14 cellular contexts compared by ENCODE assay signal in the genomic region with DNA sequence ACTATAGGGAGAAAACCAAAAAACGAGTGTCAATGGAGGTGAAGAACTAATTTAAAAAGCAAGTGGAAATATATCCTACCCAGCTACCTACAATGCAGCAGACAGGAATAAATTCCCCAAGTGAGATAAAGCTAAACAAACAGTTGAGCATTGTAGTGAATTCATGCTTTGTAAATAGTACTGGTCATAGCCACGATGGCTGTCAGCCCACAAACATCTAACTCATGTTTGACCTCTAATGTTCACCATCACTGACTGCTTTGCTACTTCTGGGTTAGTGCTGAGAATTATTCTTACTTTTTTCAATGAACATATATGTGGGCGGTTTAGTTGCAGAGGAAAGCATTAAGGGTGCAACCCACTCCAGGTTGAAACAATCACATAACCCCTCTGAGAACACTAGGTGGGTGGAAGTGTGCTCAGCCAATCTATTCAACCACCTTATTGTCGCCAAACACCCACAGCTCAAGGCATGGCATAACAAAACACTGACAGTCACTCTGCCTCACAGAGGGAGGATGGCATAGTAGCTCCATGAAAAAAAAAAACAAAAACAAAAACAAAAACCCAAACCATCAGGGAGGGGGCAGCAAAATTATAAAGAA.
DNase-seq lines count a peak whose midpoint lies in the region; ATAC-seq, FAIRE-seq and TF ChIP-seq lines count a peak whose summit lies in the region.
"Had no signal": no experiment of that assay in that cellular context is flagged by ENCODE, and none has a peak within 500 bp of the region (broad histone marks: within the 10 kb centered on the region; RNA-seq: fewer than 3 reads in every experiment).

No MANE protein-coding gene starts in this region.

- no peaks in the 10 kb centered on the region for H3K27me3 Mint-ChIP-seq in HFFc6 (ENCODE audit: insufficient read depth)
- H3K27me3 Mint-ChIP-seq in activated CD4-positive, alpha-beta memory T cell treated with anti-CD3 and anti-CD28 coated beads for 36 hours: peaks cover 27% of the 10 kb centered on the region

- H3K9ac ChIP-seq in HepG2 (ENCODE audit: insufficient read depth, low read depth, low read length): no peak overlapping the region

- no peaks in the 10 kb centered on the region for H3K27me3 ChIP-seq in HepG2 (ENCODE audit: control insufficient read depth in 1 of 2, insufficient read depth in 2 of 2, low read length in 2 of 2)

- H3K27ac ChIP-seq in A549: no peak overlapping the region
- H3K27ac ChIP-seq in HepG2 (ENCODE audit: extremely low read length, insufficient read depth, low read length): no peak overlapping the region
- H3K27ac ChIP-seq: prostate gland had no signal

- POLR2A ChIA-PET in A549 (lab: Yijun Ruan, JAX): interaction anchor here (0.6 kb wide), 2 partner anchors 121 to 229 kb away, joined by 3 read pairs; no protein-coding TSS in a partner anchor
- POLR2A ChIA-PET in HepG2 (lab: Yijun Ruan, JAX): no interaction called here
- POLR2A ChIA-PET in activated CD4-positive, alpha-beta memory T cell treated with anti-CD3 and anti-CD28 coated beads for 36 hours (lab: Charles Lee): no interaction called here

- H3K4me2 ChIP-seq in A549 (0 out of 3 replicates have a peak overlapping the region, but pooled peaks have one; percentile 9), HepG2 (ENCODE audit: low read depth, low read length) (no peak overlapping the region)

- CTCF ChIA-PET in A549 (lab: Yijun Ruan, JAX) (interaction anchor here (0.6 to 1.1 kb wide), 3 partner anchors 35 to 1108 kb away, joined by 3 read pairs; no protein-coding TSS in a partner anchor), HepG2 (lab: Yijun Ruan, JAX; ENCODE audit: low intra/inter-chr PET ratio, low total read pairs) (no interaction called here)
- CTCF ChIA-PET in activated CD4-positive, alpha-beta memory T cell treated with anti-CD3 and anti-CD28 coated beads for 36 hours (lab: Charles Lee): no interaction called here

- peaks cover 13% of the 10 kb centered on the region; the same call in 2 of the 3 replicates for H3K4me1 ChIP-seq in A549
- peaks cover 10% of the 10 kb centered on the region for H3K4me1 ChIP-seq in HepG2 (ENCODE audit: insufficient read depth, low read length)
- H3K4me1 ChIP-seq: prostate gland had no signal

- H3K4me1 Mint-ChIP-seq in HFFc6 (ENCODE audit: low read depth): peaks cover 52% of the 10 kb centered on the region
- H3K4me1 Mint-ChIP-seq in activated CD4-positive, alpha-beta memory T cell treated with anti-CD3 and anti-CD28 coated beads for 36 hours (ENCODE audit: low read depth): peaks cover 16% of the 10 kb centered on the region

- H3K4me3 ChIP-seq in A549 (no peak overlapping the region), astrocyte of the cerebellum (ENCODE audit: low read depth, low read length) (no peak overlapping the region), HepG2 (replicated peaks in 1 of 3; ENCODE audit: insufficient read depth in 1 of 3, low read depth in 2 of 3, low read length in 3 of 3) (no peak overlapping the region)
- H3K4me3 ChIP-seq: prostate gland had no signal

- TF ChIP-seq RAD21 in A549 (conservative IDR thresholded peaks at IDR 0.05 in 1 of 2, IDR thresholded peaks at IDR 0.05 in 1 of 2) (no peak), HepG2 (CRISPR knock-in tag; IDR thresholded peaks at IDR 0.05) (no peak)

- H3K36me3 Mint-ChIP-seq in HFFc6 (ENCODE audit: low read depth): peaks cover 3% of the 10 kb centered on the region
- no peaks in the 10 kb centered on the region for H3K36me3 Mint-ChIP-seq in activated CD4-positive, alpha-beta memory T cell treated with anti-CD3 and anti-CD28 coated beads for 36 hours
- H3K36me3 Mint-ChIP-seq: activated naive CD4-positive, alpha-beta T cell treated with anti-CD3 and anti-CD28 coated beads, Interleukin-2, amount 50 U/mL, for 24 hours had no signal

- peak in 1 of 2 experiments; percentile 9 for DNase-seq in A549 (ENCODE audit: low read depth in 1 of 2, low spot score in 1 of 2)
- DNase-seq in HFFc6: no peak
- peak; percentile 9 for DNase-seq in astrocyte of the cerebellum (ENCODE audit: low read depth)
- peak; percentile 65 for DNase-seq in HepG2 (ENCODE audit: low spot score)
- no peak for DNase-seq in activated CD4-positive, alpha-beta memory T cell treated with anti-CD3 and anti-CD28 coated beads for 36 hours
- DNase-seq in GF-D8 (lab: John Stamatoyannopoulos, UW): no peak
- DNase-seq in NCI-H2107 (lab: John Stamatoyannopoulos, UW): no peak
- DNase-seq in posterior cingulate gyrus: no peak
- DNase-seq: NCI-H2171 treated with DMSO at 0.1 percent for 48 hours, trophoblast cell had no signal

- intact Hi-C loops in HepG2 (cut with micrococcal nuclease; ENCODE audit: unreplicated experiment): no loop called here
- intact Hi-C loops in activated CD4-positive, alpha-beta memory T cell treated with anti-CD3 and anti-CD28 coated beads for 36 hours (cut with micrococcal nuclease): loop anchor here (10.0 kb wide), 1 partner anchor 309 kb away; no protein-coding TSS in a partner anchor
- intact Hi-C loops in posterior cingulate gyrus (cut with DNase I): no loop called here

- peaks cover 6 to 15% of the 10 kb centered on the region in 2 experiments; a peak in 4 of 5 replicates for H3K36me3 ChIP-seq in HepG2 (replicated peaks in 1 of 2; ENCODE audit: control insufficient read depth in 1 of 2, insufficient read depth in 2 of 2, low read length in 2 of 2)
- H3K36me3 ChIP-seq: prostate gland had no signal

- no peaks in the 10 kb centered on the region for H3K9me3 Mint-ChIP-seq in HFFc6
- H3K9me3 Mint-ChIP-seq in activated CD4-positive, alpha-beta memory T cell treated with anti-CD3 and anti-CD28 coated beads for 36 hours: no peaks in the 10 kb centered on the region
- H3K9me3 Mint-ChIP-seq: activated naive CD4-positive, alpha-beta T cell treated with anti-CD3 and anti-CD28 coated beads, Interleukin-2, amount 50 U/mL, for 24 hours had no signal

- no peaks in the 10 kb centered on the region for H3K79me2 ChIP-seq in HepG2 (ENCODE audit: insufficient read depth, low read length)

- H3K27ac Mint-ChIP-seq in HFFc6: peak overlapping the region; percentile 19; the same call in 1 of the 2 replicates
- no peak overlapping the region for H3K27ac Mint-ChIP-seq in activated CD4-positive, alpha-beta memory T cell treated with anti-CD3 and anti-CD28 coated beads for 36 hours
- H3K27ac Mint-ChIP-seq: activated naive CD4-positive, alpha-beta T cell treated with anti-CD3 and anti-CD28 coated beads, Interleukin-2, amount 50 U/mL, for 24 hours had no signal

- no peak overlapping the region for H3K4me3 Mint-ChIP-seq in HFFc6
- H3K4me3 Mint-ChIP-seq in activated CD4-positive, alpha-beta memory T cell treated with anti-CD3 and anti-CD28 coated beads for 36 hours: no peak overlapping the region
- H3K4me3 Mint-ChIP-seq: activated naive CD4-positive, alpha-beta T cell treated with anti-CD3 and anti-CD28 coated beads, Interleukin-2, amount 50 U/mL, for 24 hours had no signal

- H4K20me1 ChIP-seq in HepG2 (ENCODE audit: insufficient read depth, low read length): no peaks in the 10 kb centered on the region

- TF ChIP-seq POLR2A in A549 (IDR thresholded peaks at IDR 0.05; ENCODE audit: low read length) (no peak), HepG2 (IDR thresholded peaks at IDR 0.05; ENCODE audit: insufficient read depth in 1 of 2, low read depth in 2 of 2, low read length in 2 of 2) (no peak)

- no peaks in the 10 kb centered on the region for H3K9me3 ChIP-seq in A549
- no peaks in the 10 kb centered on the region for H3K9me3 ChIP-seq in HepG2 (ENCODE audit: low read length)
- H3K9me3 ChIP-seq: prostate gland had no signal

- no peak for FAIRE-seq in A549 (lab: Jason Lieb, UNC)
- no peak for FAIRE-seq in HepG2 (lab: Jason Lieb, UNC)
- FAIRE-seq: colon, TTC549 had no signal

- ATAC-seq in A549 (peak in 1 of 2 experiments; percentile 48; a peak in 2 of 6 replicates), HepG2 (peak; percentile 77)

- WGBS in A549 (ENCODE audit: missing lambda C conversion rate): 66% methylated on average over 4 of the region's 4 CpGs
- 71% methylated on average over 4 of the region's 4 CpGs for WGBS in HepG2 (ENCODE audit: low lambda C conversion rate)

- H2AFZ ChIP-seq in HepG2 (ENCODE audit: low read length): no peak overlapping the region

- TF ChIP-seq EP300 in A549 (IDR thresholded peaks at IDR 0.05) (no peak), HepG2 (IDR thresholded peaks at IDR 0.05; ENCODE audit: low read depth in 2 of 2, low read length in 2 of 2) (no peak), HepG2 (CRISPR knock-in tag; IDR thresholded peaks at IDR 0.05; ENCODE audit: borderline replicate concordance) (no peak)

- no TSS peak for BruUV-seq in HepG2 (replicated peaks; lab: Mats Ljungman, UMichigan)

- TF ChIP-seq CTCF in A549 (IDR thresholded peaks at IDR 0.05) (no peak), HFFc6 (IDR thresholded peaks at IDR 0.05) (no peak), astrocyte of the cerebellum (IDR thresholded peaks at IDR 0.05; ENCODE audit: low read depth, low read length, missing control alignments) (no peak), HepG2 (CRISPR knock-in tag; IDR thresholded peaks at IDR 0.05) (no peak)

- in situ Hi-C loops in astrocyte of the cerebellum (cut with HindIII; ENCODE audit: low sequenced_read_pairs) (no loop called here), HepG2 (cut with HindIII; ENCODE audit: extremely low pct_ligation_motif_present, low pct_unique_long_range_greater_than_20kb) (no loop called here)

TF ChIP-seq in A549, 52 proteins besides CTCF, POLR2A, EP300 and RAD21 (continues in another document):
- TF ChIP-seq ZSCAN20 (CRISPR knock-in tag; IDR thresholded peaks at IDR 0.05): no peak
- TF ChIP-seq, protein P1, sequence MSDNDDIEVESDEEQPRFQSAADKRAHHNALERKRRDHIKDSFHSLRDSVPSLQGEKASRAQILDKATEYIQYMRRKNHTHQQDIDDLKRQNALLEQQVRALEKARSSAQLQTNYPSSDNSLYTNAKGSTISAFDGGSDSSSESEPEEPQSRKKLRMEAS (IDR thresholded peaks at IDR 0.05): no peak

TF ChIP-seq in HepG2, 621 proteins besides CTCF, POLR2A, EP300 and RAD21 (continues in another document):
- TF ChIP-seq HDAC2 (CRISPR knock-in tag; IDR thresholded peaks at IDR 0.05) (peak; percentile 33; the same call in 1 of the 2 replicates), FOXA3 (CRISPR knock-in tag; IDR thresholded peaks at IDR 0.05) (peak; percentile 67), RBAK (CRISPR knock-in tag; IDR thresholded peaks at IDR 0.05) (no peak), ZFP62 (CRISPR knock-in tag; IDR thresholded peaks at IDR 0.05) (no peak), NKX3-1 (CRISPR knock-in tag; IDR thresholded peaks at IDR 0.05) (no peak), ZFP41 (CRISPR knock-in tag; IDR thresholded peaks at IDR 0.05; ENCODE audit: borderline replicate concordance) (no peak), NPAS2 (CRISPR knock-in tag; IDR thresholded peaks at IDR 0.05; ENCODE audit: borderline replicate concordance) (no peak), FOXP1 (IDR thresholded peaks at IDR 0.05) (no peak), FOXP1 (CRISPR knock-in tag; IDR thresholded peaks at IDR 0.05) (peak; percentile 64), FOXK1 (CRISPR knock-in tag; IDR thresholded peaks at IDR 0.05; ENCODE audit: borderline replicate concordance, low read depth) (peak; percentile 40; the same call in 1 of the 2 replicates), REPIN1 (CRISPR knock-in tag; IDR thresholded peaks at IDR 0.05; ENCODE audit: borderline replicate concordance, low read depth) (no peak)

Comparison
In these comparisons a context has a peak if more than half of its experiments do, and no peak if none do; other contexts are left out.
1. DNase-seq: peak in astrocyte of the cerebellum (single experiment) and HepG2 (single experiment); none in HFFc6 (single experiment), activated CD4-positive, alpha-beta memory T cell treated with anti-CD3 and anti-CD28 coated beads for 36 hours (single experiment), GF-D8 (single experiment), NCI-H2107 (single experiment) and posterior cingulate gyrus (0 of 10).
2. Of the 38 proteins assayed by ChIP-seq in both HepG2 and A549: peak only in HepG2: HDAC2; only in A549: none; in both: none; in neither: 37.